In genomic region chr6:109095036-109095820, GRCh38 we compare ENCODE assay signal across 8 cellular contexts. TPM values are rescaled to one million over a fixed set of nuclear protein-coding genes. Genes with fewer than 3 reads are reported as not detected.
DNase-seq lines count a peak whose midpoint lies in the region; ATAC-seq and TF ChIP-seq lines count a peak whose summit lies in the region.

CEP57L1 (plus strand) TSS chr6:109095507; CDS start chr6:109145222, 49,715 bp downstream.

- intact Hi-C loops in esophagus muscularis mucosa (cut with DNase I) = loop anchor here (10.0 kb wide), 1 partner anchor 290 kb away; the partner anchor contains the start of gene CD164

- H3K27me3 ChIP-seq in DND-41 (ENCODE audit: insufficient read depth, low read length, poor library complexity) (no peaks in the 10 kb centered on the region), KMS-11 (ENCODE audit: insufficient read depth, low read depth) (no peaks in the 10 kb centered on the region), esophagus muscularis mucosa (no peaks in the 10 kb centered on the region), muscle layer of duodenum (ENCODE audit: low read depth, low read length) (no peaks in the 10 kb centered on the region)

- under 1% methylated on average over 36 of the region's 49 CpGs for WGBS in esophagus muscularis mucosa

- peak; percentile 46 for TF ChIP-seq POLR2A in esophagus muscularis mucosa (IDR thresholded peaks at IDR 0.05; ENCODE audit: low read depth)

- peak; percentile 95 for DNase-seq in DND-41
- peak; percentile 97 for DNase-seq in RKO (ENCODE audit: low spot score)
- peak; percentile 87 for DNase-seq in activated T-helper 1 cell treated with Interleukin-2 at 50 U/mL for 16 hours (ENCODE audit: low read depth)
- peak; percentile 98 for DNase-seq in esophagus muscularis mucosa (ENCODE audit: extremely low spot score)
- DNase-seq in stimulated activated CD8-positive, alpha-beta memory T cell treated with anti-CD3 and anti-CD28 coated beads, Interleukin-7, amount 100 ng/mL, for 4 hours (ENCODE audit: low read depth in 2 of 2) = peak; percentile 92

- H3K27ac ChIP-seq in DND-41 (ENCODE audit: low read length) = peak within 1 kb of the TSS; percentile 98
- H3K27ac ChIP-seq in KMS-11 = peak within 1 kb of the TSS; percentile 93
- peak within 1 kb of the TSS; percentile 98 to 99 (median 98) for H3K27ac ChIP-seq in esophagus muscularis mucosa (replicated peaks in 1 of 4)
- peak within 1 kb of the TSS; percentile 99 for H3K27ac ChIP-seq in muscle layer of duodenum (ENCODE audit: low read length)

- no peak for TF ChIP-seq EP300 in esophagus muscularis mucosa (IDR thresholded peaks at IDR 0.05)

- peak; percentile 45 for TF ChIP-seq CTCF in DND-41 (IDR thresholded peaks at IDR 0.05; ENCODE audit: borderline replicate concordance, extremely low read depth, low read length, poor library complexity, severe bottlenecking)
- TF ChIP-seq CTCF in KMS-11 (conservative IDR thresholded peaks at IDR 0.05; ENCODE audit: low read depth, low read length) = no peak
- peak in 1 of 3 experiments; percentile 24 for TF ChIP-seq CTCF in esophagus muscularis mucosa (IDR thresholded peaks at IDR 0.05)

- ATAC-seq in DND-41 (ENCODE audit: insufficient read depth, low read depth) = peak; percentile 67
- peak; percentile 66 for ATAC-seq in GM21737 (IDR thresholded peaks at IDR 0.05; ENCODE audit: unreplicated experiment)

- peak within 1 kb of the TSS; percentile 82 for H3K4me2 ChIP-seq in DND-41 (ENCODE audit: insufficient read depth, low read length)
- peak within 1 kb of the TSS; percentile 36; the same call in 1 of the 2 replicates for H3K4me2 ChIP-seq in KMS-11

- H3K36me3 ChIP-seq in DND-41 (ENCODE audit: insufficient read depth, low read length) (peaks cover 6% of the 10 kb centered on the region; the same call in 1 of the 2 replicates), KMS-11 (ENCODE audit: insufficient read depth) (no peaks in the 10 kb centered on the region), esophagus muscularis mucosa (no peaks in the 10 kb centered on the region), muscle layer of duodenum (ENCODE audit: control insufficient read depth in 1 of 2, insufficient read depth in 2 of 2, low read length in 2 of 2) (peaks cover 0 to 4% of the 10 kb centered on the region in 2 donors)

- H3K4me3 ChIP-seq in DND-41 (ENCODE audit: low read depth in 1 of 2, low read length in 2 of 2) (peak within 1 kb of the TSS; percentile 51 to 71), KMS-11 (IDR thresholded peaks at IDR 0.05; ENCODE audit: insufficient read depth, low read depth, low read length) (no peak within 1 kb of the TSS), esophagus muscularis mucosa (peak within 1 kb of the TSS; percentile 75 to 86 (median 80)), muscle layer of duodenum (ENCODE audit: low read depth in 1 of 2, low read length in 2 of 2) (peak within 1 kb of the TSS; percentile 84 to 92)

- H3K79me2 ChIP-seq in DND-41 (ENCODE audit: insufficient read depth, low read length) (peaks cover 44% of the 10 kb centered on the region), KMS-11 (ENCODE audit: insufficient read depth, low read depth) (peaks cover 22% of the 10 kb centered on the region; the same call in 1 of the 2 replicates)

- H3K9me3 ChIP-seq in DND-41 (ENCODE audit: insufficient read depth, low read length, severe bottlenecking) (no peaks in the 10 kb centered on the region), esophagus muscularis mucosa (no peaks in the 10 kb centered on the region), muscle layer of duodenum (ENCODE audit: control insufficient read depth in 1 of 2, low read length in 2 of 2) (no peaks in the 10 kb centered on the region)

- H2AFZ ChIP-seq in DND-41 (ENCODE audit: low read depth, low read length) (peak within 1 kb of the TSS; percentile 93), KMS-11 (ENCODE audit: low read depth) (peak within 1 kb of the TSS; percentile 88)

- H4K20me1 ChIP-seq in DND-41 (ENCODE audit: insufficient read depth, low read length) (no peaks in the 10 kb centered on the region), KMS-11 (ENCODE audit: insufficient read depth) (no peaks in the 10 kb centered on the region)

- H3K4me1 ChIP-seq in DND-41 (ENCODE audit: insufficient read depth, low read length) (peaks cover 45% of the 10 kb centered on the region), KMS-11 (ENCODE audit: low read depth, poor library complexity, severe bottlenecking) (peaks cover 18% of the 10 kb centered on the region), esophagus muscularis mucosa (peaks cover 21 to 37% (median 33%) of the 10 kb centered on the region in 4 donors), muscle layer of duodenum (ENCODE audit: control insufficient read depth in 1 of 2, insufficient read depth in 2 of 2, low read length in 2 of 2) (peaks cover 10 to 23% of the 10 kb centered on the region in 2 donors)

- H3K9ac ChIP-seq in DND-41 (ENCODE audit: low read depth, low read length) (peak within 1 kb of the TSS; percentile 75), KMS-11 (peak within 1 kb of the TSS; percentile 76)

RNA-seq across cellular contexts. Expression of gene CEP57L1, which starts in this region (rescaled TPM):
- total RNA-seq in esophagus muscularis mucosa = 10 to 100 TPM; 11.9 to 19.9 (median 13.9) TPM
